ENCODE assay signal across 8 cellular contexts in the genomic region with DNA sequence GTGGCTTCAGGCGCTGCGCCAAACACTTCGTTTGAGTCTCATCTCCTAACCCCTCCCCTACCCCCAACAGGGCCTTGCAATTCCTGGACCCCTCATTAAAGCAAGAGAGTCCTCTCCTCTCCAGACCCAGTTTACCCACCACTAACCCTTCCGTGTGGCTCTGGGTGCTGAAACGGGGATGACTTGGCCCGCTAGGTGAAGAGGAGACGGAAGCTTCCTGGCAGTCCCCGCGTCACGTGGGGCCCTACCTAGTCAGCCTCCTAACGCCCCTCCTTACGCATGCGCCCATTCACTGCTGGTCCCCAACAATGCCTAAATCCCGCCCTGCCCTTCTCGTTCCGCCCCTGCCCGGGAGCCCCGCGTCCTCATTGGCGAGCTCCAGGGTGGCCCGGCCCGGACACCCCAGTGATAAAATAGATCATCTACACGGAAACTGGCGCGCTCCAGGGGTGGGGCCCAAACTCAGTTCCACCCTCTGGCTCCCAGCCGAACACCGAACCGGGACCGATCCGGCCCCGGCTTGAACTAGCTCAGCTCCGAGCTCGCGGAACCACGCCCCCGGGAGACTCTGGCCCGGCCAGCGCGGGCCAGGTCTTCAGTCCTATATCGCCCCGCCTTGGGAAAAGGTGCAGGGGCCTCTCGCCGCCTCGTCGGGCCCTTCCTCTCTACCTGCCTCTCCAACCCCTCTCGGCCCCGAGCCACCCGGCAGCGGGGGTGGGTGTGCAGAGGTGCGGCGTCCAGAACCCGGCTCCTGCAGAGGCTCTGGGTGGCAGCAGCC. TPM values are rescaled to one million over a fixed set of nuclear protein-coding genes. Genes with fewer than 3 reads are reported as not detected.
DNase-seq lines count a peak whose midpoint lies in the region; ATAC-seq and TF ChIP-seq lines count a peak whose summit lies in the region.

A gene with protein sequence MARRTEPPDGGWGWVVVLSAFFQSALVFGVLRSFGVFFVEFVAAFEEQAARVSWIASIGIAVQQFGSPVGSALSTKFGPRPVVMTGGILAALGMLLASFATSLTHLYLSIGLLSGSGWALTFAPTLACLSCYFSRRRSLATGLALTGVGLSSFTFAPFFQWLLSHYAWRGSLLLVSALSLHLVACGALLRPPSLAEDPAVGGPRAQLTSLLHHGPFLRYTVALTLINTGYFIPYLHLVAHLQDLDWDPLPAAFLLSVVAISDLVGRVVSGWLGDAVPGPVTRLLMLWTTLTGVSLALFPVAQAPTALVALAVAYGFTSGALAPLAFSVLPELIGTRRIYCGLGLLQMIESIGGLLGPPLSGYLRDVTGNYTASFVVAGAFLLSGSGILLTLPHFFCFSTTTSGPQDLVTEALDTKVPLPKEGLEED (plus strand): TSS at position 425 of the 778 bp plus-strand sequence. CDS start 368 bp downstream, outside the sequence.

- intact Hi-C loops in PC-9 (cut with micrococcal nuclease; ENCODE audit: unreplicated experiment) = loop anchor here (2.0 kb wide), 1 partner anchor 21 kb away; a partner anchor contains a TSS
- intact Hi-C loops in mucosa of descending colon (cut with DNase I, micrococcal nuclease) = no loop called here

- no peaks in the 10 kb centered on the region; the same call in 1 of the 2 replicates for H4K20me1 ChIP-seq in PC-9 (ENCODE audit: insufficient read depth)

- H3K27ac ChIP-seq in PC-9 = peak within 1 kb of the TSS; percentile 71

- no peaks in the 10 kb centered on the region for H3K9me2 ChIP-seq in PC-9 (ENCODE audit: insufficient read depth)

- H2AFZ ChIP-seq in PC-9 = peak within 1 kb of the TSS; percentile 89

- TF ChIP-seq EP300 in Ishikawa (IDR thresholded peaks at IDR 0.05; ENCODE audit: borderline replicate concordance) = no peak

- POLR2A ChIA-PET in PC-9 (lab: Charles Lee; ENCODE audit: unreplicated experiment) = interaction anchor here (0.5 to 1.2 kb wide), 9 partner anchors 10 to 1205 kb away, joined by 3 to 18 read pairs (median 5); no protein-coding TSS in a partner anchor

- peak within 1 kb of the TSS; percentile 81 for H3K4me2 ChIP-seq in PC-9

- ATAC-seq in GM21619 (IDR thresholded peaks at IDR 0.05; ENCODE audit: unreplicated experiment) (peak; percentile 90), mucosa of descending colon (peak; percentile 98)

- no TSS peak for BruUV-seq in PC-9 (replicated peaks; lab: Mats Ljungman, UMichigan)

- no peak for TF ChIP-seq RAD21 in Ishikawa (IDR thresholded peaks at IDR 0.05; ENCODE audit: low read depth)

- CTCF ChIA-PET in PC-9 (lab: Charles Lee) = interaction anchor here (0.6 to 2.2 kb wide), 3 partner anchors 10 to 321 kb away, joined by 3 to 10 read pairs (median 3); no protein-coding TSS in a partner anchor

- H3F3A ChIP-seq in PC-9 (ENCODE audit: insufficient read depth, low read depth) = peaks cover 34% of the 10 kb centered on the region

- H3K79me2 ChIP-seq in PC-9 (ENCODE audit: low read depth) = peaks cover 23% of the 10 kb centered on the region

- no peak for TF ChIP-seq CTCF in PC-9 (conservative IDR thresholded peaks at IDR 0.05)
- no peak for TF ChIP-seq CTCF in epithelial cell of proximal tubule (conservative IDR thresholded peaks at IDR 0.05; ENCODE audit: low read depth, low read length)
- TF ChIP-seq CTCF in mucosa of descending colon (IDR thresholded peaks at IDR 0.05) = no peak

- H3K27me3 ChIP-seq in PC-9 (ENCODE audit: insufficient read depth, low read depth) = no peaks in the 10 kb centered on the region

- H3K9me3 ChIP-seq in PC-9 (ENCODE audit: insufficient read depth, low read depth) (no peaks in the 10 kb centered on the region), mucosa of descending colon (no peaks in the 10 kb centered on the region)

- peaks cover 20% of the 10 kb centered on the region for H3K4me1 ChIP-seq in PC-9 (replicated peaks; ENCODE audit: insufficient read depth)
- peaks cover 15% of the 10 kb centered on the region for H3K4me1 ChIP-seq in mucosa of descending colon (ENCODE audit: low read depth)

- H3K4me3 ChIP-seq in PC-9 (peak within 1 kb of the TSS; percentile 76), epithelial cell of proximal tubule (ENCODE audit: low read depth, low read length) (peak within 1 kb of the TSS; percentile 59), mucosa of descending colon (peak within 1 kb of the TSS; percentile 35)

- peak; percentile 99 for DNase-seq in DMS53 (lab: John Stamatoyannopoulos, UW)
- peak; percentile 93 to 99 for DNase-seq in PC-9
- peak; percentile 97 for DNase-seq in activated T-cell treated with anti-CD3 and anti-CD28 coated beads, Interleukin-2, amount 50 U/mL, for 1 hour
- no peak for DNase-seq in epithelial cell of proximal tubule (ENCODE audit: low read depth)
- DNase-seq in mucosa of descending colon = peak; percentile 98 to 99 (median 98)
- peak; percentile 96 for DNase-seq in stimulated activated CD8-positive, alpha-beta memory T cell treated with anti-CD3 and anti-CD28 coated beads, Interleukin-4, amount 100 ng/mL, for 24 hours (ENCODE audit: low read depth)

- 0 out of 2 replicates have a peak, but pooled peaks cover 4% of the 10 kb centered on the region for H3K36me3 ChIP-seq in PC-9 (ENCODE audit: low read depth)
- H3K36me3 ChIP-seq in mucosa of descending colon (ENCODE audit: low read depth) = no peaks in the 10 kb centered on the region

TF ChIP-seq in Ishikawa, 13 proteins besides CTCF, POLR2A, EP300 and RAD21:
- no peak for TF ChIP-seq CEBPB (IDR thresholded peaks at IDR 0.05)
- TF ChIP-seq TAF1 (IDR thresholded peaks at IDR 0.05; ENCODE audit: low read depth) = peak; percentile 70
- 0 out of 2 replicates have a peak, but pooled peaks have one; percentile 11 for TF ChIP-seq EGR1 (IDR thresholded peaks at IDR 0.05)
- no peak for TF ChIP-seq FOXM1 (IDR thresholded peaks at IDR 0.05; ENCODE audit: borderline replicate concordance, low read depth)
- peak; percentile 50 for TF ChIP-seq NFIC (IDR thresholded peaks at IDR 0.05)
- TF ChIP-seq, protein P1, sequence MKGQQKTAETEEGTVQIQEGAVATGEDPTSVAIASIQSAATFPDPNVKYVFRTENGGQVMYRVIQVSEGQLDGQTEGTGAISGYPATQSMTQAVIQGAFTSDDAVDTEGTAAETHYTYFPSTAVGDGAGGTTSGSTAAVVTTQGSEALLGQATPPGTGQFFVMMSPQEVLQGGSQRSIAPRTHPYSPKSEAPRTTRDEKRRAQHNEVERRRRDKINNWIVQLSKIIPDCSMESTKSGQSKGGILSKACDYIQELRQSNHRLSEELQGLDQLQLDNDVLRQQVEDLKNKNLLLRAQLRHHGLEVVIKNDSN (IDR thresholded peaks at IDR 0.05) = peak; percentile 100
- TF ChIP-seq TCF12 (IDR thresholded peaks at IDR 0.05; ENCODE audit: low read depth) = peak; percentile 50; the same call in 1 of the 2 replicates
- TF ChIP-seq, protein P2, sequence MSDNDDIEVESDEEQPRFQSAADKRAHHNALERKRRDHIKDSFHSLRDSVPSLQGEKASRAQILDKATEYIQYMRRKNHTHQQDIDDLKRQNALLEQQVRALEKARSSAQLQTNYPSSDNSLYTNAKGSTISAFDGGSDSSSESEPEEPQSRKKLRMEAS (IDR thresholded peaks at IDR 0.05) = peak; percentile 77
TF ChIP-seq in Ishikawa: peak in this region for 6.

RNA-seq across cellular contexts. Expression of the gene that starts here (rescaled TPM):
- total RNA-seq in PC-9 (2021) = 33.4 and 40.6 TPM in 2 replicates
- total RNA-seq in epithelial cell of proximal tubule = 3.1 and 4.1 TPM in 2 replicates
- total RNA-seq in mucosa of descending colon = 1 to 10 TPM; 3.8 to 7.3 (median 6.6) TPM
